ENCODE assay signal across 8 cellular contexts in genomic region chr13:106533101-106533939, GRCh38.
DNase-seq lines count a peak whose midpoint lies in the region; ATAC-seq lines count a peak whose summit lies in the region.

No MANE protein-coding gene starts in this region.

- H3K4me3 ChIP-seq in HUES48 (ENCODE audit: low read depth, low read length), result peak overlapping the region; percentile 72
- peak overlapping the region; percentile 73 for H3K4me3 ChIP-seq in iPS-11a (ENCODE audit: low read depth, low read length)

- in situ Hi-C loops in T47D (cut with HindIII; ENCODE audit: low pct_unique_long_range_greater_than_20kb, low sequenced_read_pairs), result no loop called here

- H3K27me3 ChIP-seq in HUES48 (ENCODE audit: control insufficient read depth, insufficient read depth, low read length), result peaks cover 39% of the 10 kb centered on the region

- no peak overlapping the region; the same call in 1 of the 2 replicates for H3K9ac ChIP-seq in HUES48 (ENCODE audit: low read depth, low read length)

- peak overlapping the region; percentile 21 for H3K27ac ChIP-seq in HUES48 (ENCODE audit: low read depth, low read length)

- H3K9me3 ChIP-seq in HUES48 (ENCODE audit: control insufficient read depth, insufficient read depth, low read length), result no peaks in the 10 kb centered on the region

- peak; percentile 77 for DNase-seq in DMS 273 (lab: John Stamatoyannopoulos, UW; ENCODE audit: unreplicated experiment)
- DNase-seq in RPMI8226, result peak; percentile 68
- peak; percentile 45 to 71 for DNase-seq in T47D (ENCODE audit: low read depth in 1 of 2, low spot score in 1 of 2)
- peak; percentile 84 for DNase-seq in putamen (ENCODE audit: low spot score)

- no peaks in the 10 kb centered on the region for H3K36me3 ChIP-seq in HUES48 (ENCODE audit: control insufficient read depth, insufficient read depth, low read length)

- ATAC-seq in HG03520 (IDR thresholded peaks at IDR 0.05; ENCODE audit: unreplicated experiment) (no peak), GM19035 (IDR thresholded peaks at IDR 0.05; ENCODE audit: unreplicated experiment) (no peak)

- H3K4me1 ChIP-seq in HUES48 (ENCODE audit: control insufficient read depth, insufficient read depth, low read length), result peaks cover 57% of the 10 kb centered on the region
